In the genomic region with DNA sequence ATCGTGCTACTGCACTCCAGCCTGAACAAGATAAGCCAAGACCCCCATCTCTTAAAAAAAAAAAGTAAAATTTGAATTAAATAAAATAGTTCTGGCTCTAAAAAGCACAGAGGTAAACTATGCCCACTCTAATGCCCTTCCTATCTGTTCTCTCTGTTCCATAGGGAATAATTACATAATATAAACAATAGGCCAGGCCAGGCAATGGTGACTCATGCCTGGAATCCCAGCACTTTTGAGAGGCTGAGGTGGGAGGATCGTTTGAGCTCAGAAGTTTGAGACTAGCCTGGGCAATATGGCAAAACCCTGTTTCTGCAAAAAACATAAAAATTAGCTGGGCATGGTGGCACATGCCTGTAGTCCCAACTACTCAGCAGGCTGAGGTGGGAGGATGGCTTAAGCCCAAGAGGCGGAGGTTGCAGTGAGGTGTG, we compare ENCODE assay signal across 13 cellular contexts. TPM values are rescaled to one million over a fixed set of nuclear protein-coding genes. Genes with fewer than 3 reads are reported as not detected.
DNase-seq lines count a peak whose midpoint lies in the region; FAIRE-seq and TF ChIP-seq lines count a peak whose summit lies in the region.
"Had no signal": no experiment of that assay in that cellular context is flagged by ENCODE, and none has a peak within 500 bp of the region (broad histone marks: within the 10 kb centered on the region; RNA-seq: fewer than 3 reads in every experiment).

No MANE protein-coding gene starts in this region.

- TF ChIP-seq POLR2A in prostate gland (IDR thresholded peaks at IDR 0.05) = no peak

- H3K4me1 ChIP-seq in prostate gland (replicated peaks) = peaks cover 14% of the 10 kb centered on the region

- no peak overlapping the region for H3K4me3 Mint-ChIP-seq in nephron progenitor cell
- H3K4me3 Mint-ChIP-seq: T-helper 17 cell had no signal

- H3K36me3 ChIP-seq in bronchial epithelial cell (ENCODE audit: control insufficient read depth, insufficient read depth, low read length) = no peaks in the 10 kb centered on the region
- no peaks in the 10 kb centered on the region for H3K36me3 ChIP-seq in prostate gland

- no peaks in the 10 kb centered on the region for H3K27me3 Mint-ChIP-seq in nephron progenitor cell (ENCODE audit: low read depth, poor library complexity)
- H3K27me3 Mint-ChIP-seq: T-helper 17 cell had no signal

- H3K27me3 ChIP-seq in bronchial epithelial cell (ENCODE audit: control insufficient read depth, insufficient read depth, low read length) (no peaks in the 10 kb centered on the region), prostate gland (replicated peaks; ENCODE audit: insufficient read depth) (no peaks in the 10 kb centered on the region)

- FAIRE-seq in bronchial epithelial cell (lab: Jason Lieb, UNC) = no peak
- FAIRE-seq: GM12892 had no signal

- intact Hi-C loops in prostate gland (cut with DNase I) = no loop called here

- peaks cover under 1% of the 10 kb centered on the region for H3K36me3 Mint-ChIP-seq in nephron progenitor cell (ENCODE audit: low read depth)

- H3K9me3 Mint-ChIP-seq in nephron progenitor cell = peaks cover 6% of the 10 kb centered on the region

- H3K4me3 ChIP-seq in bronchial epithelial cell (ENCODE audit: low read depth, low read length) = no peak overlapping the region
- H3K4me3 ChIP-seq in prostate gland = no peak overlapping the region

- WGBS in prostate gland = 61% methylated on average over 3 of the region's 3 CpGs

- H3K27ac ChIP-seq in prostate gland = no peak overlapping the region
- H3K27ac ChIP-seq: HL-60 had no signal

- TF ChIP-seq CTCF in bronchial epithelial cell (IDR thresholded peaks at IDR 0.05; ENCODE audit: insufficient read depth, low read length, severe bottlenecking) = no peak
- TF ChIP-seq CTCF in nephron progenitor cell (IDR thresholded peaks at IDR 0.05) = no peak
- TF ChIP-seq CTCF in prostate gland (IDR thresholded peaks at IDR 0.05) = no peak

- in situ Hi-C loops in Caki2 (cut with HindIII; ENCODE audit: low pct_unique_long_range_greater_than_20kb, low sequenced_read_pairs) = no loop called here

- no peaks in the 10 kb centered on the region for H3K9me3 ChIP-seq in prostate gland

- peaks cover 96% of the 10 kb centered on the region for H3K4me1 Mint-ChIP-seq in nephron progenitor cell
- H3K4me1 Mint-ChIP-seq: T-helper 17 cell had no signal

- peak; percentile 57 for DNase-seq in Caki2 (ENCODE audit: low read depth)
- DNase-seq in M059J (ENCODE audit: low read depth) = peak; percentile 85
- DNase-seq in bronchial epithelial cell (ENCODE audit: low read depth) = peak; percentile 84
- DNase-seq in nephron progenitor cell = no peak
- DNase-seq in GM03348 (ENCODE audit: low spot score) = no peak
- no peak for DNase-seq in RPMI8226
- DNase-seq in prostate gland (ENCODE audit: low spot score) = no peak
- no peak for DNase-seq in cerebellar cortex (ENCODE audit: low spot score)
- DNase-seq: COR-L47, NCI-H1048, T-helper 17 cell had no signal

- peak overlapping the region; percentile 88 for H3K27ac Mint-ChIP-seq in nephron progenitor cell
- H3K27ac Mint-ChIP-seq: T-helper 17 cell had no signal

RNA-seq across cellular contexts. Expression of a gene that starts 47.4 kb away (rescaled TPM):
- 27.8 and 44.0 TPM in 2 replicates for total RNA-seq in Caki2 (2014; rRNA removed; shearing (Covaris generic); ENCODE audit: low replicate concordance)
- 13.6 and 30.2 TPM in 2 replicates for total RNA-seq in M059J (2014; rRNA removed; shearing (Covaris generic))
- total RNA-seq in bronchial epithelial cell (39.5 and 57.2 TPM in 2 replicates), prostate gland (10 to 100 TPM; 24.7 to 77.0 TPM)

Comparison
In these comparisons a context has a peak if more than half of its experiments do, and no peak if none do; other contexts are left out.
1. DNase-seq: peak in Caki2 (single experiment), M059J (single experiment) and bronchial epithelial cell (single experiment); none in nephron progenitor cell (single experiment), GM03348 (single experiment), RPMI8226 (single experiment), prostate gland (single experiment) and cerebellar cortex (single experiment).